Comparison of ENCODE assay signal across 21 cellular contexts in the genomic region with DNA sequence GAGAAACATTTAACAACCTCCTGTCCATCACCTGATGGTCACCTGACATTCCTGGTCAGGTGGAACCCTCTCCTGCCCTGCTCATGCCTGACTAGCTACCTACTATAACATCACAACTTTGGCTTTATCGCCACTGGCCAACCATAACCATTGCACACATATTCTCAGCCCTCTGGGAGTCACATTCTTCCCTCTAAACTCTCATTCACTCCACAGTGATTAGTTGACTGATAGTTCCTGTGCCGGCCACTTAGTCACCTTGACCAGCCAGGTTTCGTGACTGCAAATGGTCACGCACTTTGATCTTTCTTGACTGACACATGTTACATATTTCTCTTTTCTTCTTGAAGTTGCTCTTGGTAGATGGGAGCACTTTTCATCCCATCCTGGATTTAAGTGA. TPM values are rescaled to one million over a fixed set of nuclear protein-coding genes. Genes with fewer than 3 reads are reported as not detected.
DNase-seq lines count a peak whose midpoint lies in the region; ATAC-seq, FAIRE-seq and TF ChIP-seq lines count a peak whose summit lies in the region.
"Had no signal": no experiment of that assay in that cellular context is flagged by ENCODE, and none has a peak within 500 bp of the region (broad histone marks: within the 10 kb centered on the region; RNA-seq: fewer than 3 reads in every experiment).

No MANE protein-coding gene starts in this region.

- H3K27me3 Mint-ChIP-seq in chondrocyte (ENCODE audit: low read depth), result no peaks in the 10 kb centered on the region
- H3K27me3 Mint-ChIP-seq in natural killer cell treated with Interleukin-12 subunit alpha and Interleukin-12 subunit beta and Interleukin-15 and Interleukin-18, amount 100 ng/mL, for 72 hours, result no peaks in the 10 kb centered on the region

- H4K20me1 ChIP-seq in hepatocyte (ENCODE audit: insufficient read depth, poor library complexity, severe bottlenecking), result no peaks in the 10 kb centered on the region
- H4K20me1 ChIP-seq: BLaER1 had no signal

- no peak for TF ChIP-seq EP300 in gastroesophageal sphincter (IDR thresholded peaks at IDR 0.05)

- peak overlapping the region; percentile 49 for H3K27ac Mint-ChIP-seq in chondrocyte (ENCODE audit: unreplicated experiment)
- H3K27ac Mint-ChIP-seq in natural killer cell treated with Interleukin-12 subunit alpha and Interleukin-12 subunit beta and Interleukin-15 and Interleukin-18, amount 100 ng/mL, for 72 hours, result no peak overlapping the region
- H3K27ac Mint-ChIP-seq: CD8-positive, alpha-beta T cell had no signal

- peaks cover 31% of the 10 kb centered on the region for H3K4me1 Mint-ChIP-seq in chondrocyte (ENCODE audit: low read depth)
- no peaks in the 10 kb centered on the region for H3K4me1 Mint-ChIP-seq in natural killer cell treated with Interleukin-12 subunit alpha and Interleukin-12 subunit beta and Interleukin-15 and Interleukin-18, amount 100 ng/mL, for 72 hours (ENCODE audit: low read depth in 2 of 2)

- FAIRE-seq in D721Med (lab: Jason Lieb, UNC), result no peak
- FAIRE-seq: GM12891, HepG2 had no signal

- no peak overlapping the region for H2AFZ ChIP-seq in hepatocyte
- H2AFZ ChIP-seq: PC-9 had no signal

- H3K4me2 ChIP-seq in hepatocyte, result no peak overlapping the region
- H3K4me2 ChIP-seq: BLaER1, PC-9 had no signal

- DNase-seq in Caki2 (ENCODE audit: low read depth) (peak; percentile 96), chondrocyte (ENCODE audit: low spot score) (no peak), islet precursor cell (peak; percentile 55), renal cortical epithelial cell (ENCODE audit: low read depth) (peak; percentile 65), D721Med (ENCODE audit: insufficient read length, low spot score) (no peak), hepatocyte (ENCODE audit: low spot score) (no peak)
- no peak for DNase-seq in natural killer cell treated with Interleukin-12 subunit alpha and Interleukin-12 subunit beta and Interleukin-15 and Interleukin-18, amount 100 ng/mL, for 72 hours (ENCODE audit: low spot score)
- DNase-seq: 8988T; CD8-positive, alpha-beta T cell; DMS 273 treated with DMSO at 0.1 percent for 48 hours; GDM1; KG1; NCI-H1417 treated with DMSO at 0.1 percent for 48 hours; NCI-H2029; NCI-H510A; NCI-H774; PC-9 had no signal

- in situ Hi-C loops in Caki2 (cut with HindIII; ENCODE audit: low pct_unique_long_range_greater_than_20kb, low sequenced_read_pairs), result no loop called here

- no peaks in the 10 kb centered on the region for H3K9me3 Mint-ChIP-seq in chondrocyte (ENCODE audit: low read depth)
- H3K9me3 Mint-ChIP-seq in natural killer cell treated with Interleukin-12 subunit alpha and Interleukin-12 subunit beta and Interleukin-15 and Interleukin-18, amount 100 ng/mL, for 72 hours, result peaks cover 13% of the 10 kb centered on the region
- H3K9me3 Mint-ChIP-seq: CD8-positive, alpha-beta T cell had no signal

- H3K9me3 ChIP-seq in hepatocyte (ENCODE audit: low read depth), result no peaks in the 10 kb centered on the region
- H3K9me3 ChIP-seq in gastroesophageal sphincter, result no peaks in the 10 kb centered on the region

- H3K27me3 ChIP-seq in hepatocyte (no peaks in the 10 kb centered on the region), gastroesophageal sphincter (no peaks in the 10 kb centered on the region)
- H3K27me3 ChIP-seq: BLaER1 had no signal

- TF ChIP-seq POLR2A in gastroesophageal sphincter (IDR thresholded peaks at IDR 0.05), result no peak

- 79% methylated on average over 4 of the region's 4 CpGs for WGBS in hepatocyte (ENCODE audit: low lambda C conversion rate, missing lambda C conversion rate)
- 69 to 85% methylated on average over 4 of the region's 4 CpGs for WGBS in gastroesophageal sphincter (ENCODE audit: low coverage in 1 of 2), 2 donors

- H3K4me1 ChIP-seq in hepatocyte (ENCODE audit: insufficient read depth), result peaks cover 6% of the 10 kb centered on the region
- peaks cover 0 to 79% (median 6%) of the 10 kb centered on the region in 3 donors for H3K4me1 ChIP-seq in gastroesophageal sphincter
- H3K4me1 ChIP-seq: BLaER1 had no signal

- H3K36me3 ChIP-seq in hepatocyte (replicated peaks; ENCODE audit: insufficient read depth, low read depth) (no peaks in the 10 kb centered on the region), gastroesophageal sphincter (no peaks in the 10 kb centered on the region)
- H3K36me3 ChIP-seq: BLaER1 had no signal

- TF ChIP-seq CTCF in chondrocyte (IDR thresholded peaks at IDR 0.05) (no peak), D721Med (IDR thresholded peaks at IDR 0.05; ENCODE audit: insufficient read depth, missing control alignments) (no peak), hepatocyte (IDR thresholded peaks at IDR 0.05; ENCODE audit: poor library complexity) (no peak), gastroesophageal sphincter (IDR thresholded peaks at IDR 0.05) (no peak)

- no peaks in the 10 kb centered on the region for H3K36me3 Mint-ChIP-seq in chondrocyte (ENCODE audit: low read depth)
- no peaks in the 10 kb centered on the region for H3K36me3 Mint-ChIP-seq in natural killer cell treated with Interleukin-12 subunit alpha and Interleukin-12 subunit beta and Interleukin-15 and Interleukin-18, amount 100 ng/mL, for 72 hours
- H3K36me3 Mint-ChIP-seq: CD8-positive, alpha-beta T cell had no signal

- no peak for ATAC-seq in natural killer cell treated with Interleukin-12 subunit alpha and Interleukin-12 subunit beta and Interleukin-15 and Interleukin-18, amount 100 ng/mL, for 72 hours
- no peak for ATAC-seq in gastroesophageal sphincter
- ATAC-seq: CD8-positive, alpha-beta T cell; HepG2 had no signal

- H3K27ac ChIP-seq in hepatocyte (no peak overlapping the region), gastroesophageal sphincter (no peak overlapping the region)
- H3K27ac ChIP-seq: BLaER1, PC-9 had no signal

- peaks cover 94% of the 10 kb centered on the region for H3K79me2 ChIP-seq in hepatocyte

- no peak overlapping the region for H3K4me3 ChIP-seq in hepatocyte
- H3K4me3 ChIP-seq in gastroesophageal sphincter, result no peak overlapping the region
- H3K4me3 ChIP-seq: BLaER1, PC-9 had no signal

- H3K9me2 ChIP-seq in hepatocyte (replicated peaks; ENCODE audit: insufficient read depth), result no peaks in the 10 kb centered on the region

- no peak overlapping the region for H3K4me3 Mint-ChIP-seq in chondrocyte (ENCODE audit: unreplicated experiment)
- no peak overlapping the region for H3K4me3 Mint-ChIP-seq in natural killer cell treated with Interleukin-12 subunit alpha and Interleukin-12 subunit beta and Interleukin-15 and Interleukin-18, amount 100 ng/mL, for 72 hours
- H3K4me3 Mint-ChIP-seq: CD8-positive, alpha-beta T cell had no signal

RNA-seq across cellular contexts. Expression of a gene that starts 50.1 kb away (rescaled TPM):
- total RNA-seq in Caki2 (2014; rRNA removed; shearing (Covaris generic); ENCODE audit: low replicate concordance), result 43.1 and 54.4 TPM in 2 replicates
- total RNA-seq in chondrocyte (26.1 to 29.1 TPM (median 27.4 TPM) in 3 replicates), renal cortical epithelial cell (38.4 and 101 TPM in 2 replicates), hepatocyte (48.7 and 57.4 TPM in 2 replicates), gastroesophageal sphincter (100 to 1,000 TPM in 3 of 4 donors, 10 to 100 TPM in 1; 76.8 to 136 (median 108) TPM)
- total RNA-seq in natural killer cell treated with Interleukin-12 subunit alpha and Interleukin-12 subunit beta and Interleukin-15 and Interleukin-18, amount 100 ng/mL, for 72 hours, result 1 to 10 TPM in 1 of 2 donors, not detected in 1; 1.2 TPM
- polyA plus RNA-seq in hepatocyte, result 58.7 and 61.3 TPM in 2 replicates

Comparison
In these comparisons a context has a peak if more than half of its experiments do, and no peak if none do; other contexts are left out.
1. DNase-seq: peak in Caki2 (single experiment), islet precursor cell (single experiment) and renal cortical epithelial cell (single experiment); none in chondrocyte (single experiment), D721Med (single experiment), natural killer cell treated with Interleukin-12 subunit alpha and Interleukin-12 subunit beta and Interleukin-15 and Interleukin-18, amount 100 ng/mL, for 72 hours (single experiment) and hepatocyte (single experiment).
2. RNA of a gene that starts 50.1 kb away (total RNA-seq): 76.8 to 136 TPM in gastroesophageal sphincter, 38.4 to 101 TPM in renal cortical epithelial cell, 48.7 to 57.4 TPM in hepatocyte, 43.1 to 54.4 TPM in Caki2 and 26.1 to 29.1 TPM in chondrocyte; 1.2 TPM in natural killer cell treated with Interleukin-12 subunit alpha and Interleukin-12 subunit beta and Interleukin-15 and Interleukin-18, amount 100 ng/mL, for 72 hours; every median in the first group is over 10 times any median in the second.